ENCODE assay signal across 8 cellular contexts in the genomic region with DNA sequence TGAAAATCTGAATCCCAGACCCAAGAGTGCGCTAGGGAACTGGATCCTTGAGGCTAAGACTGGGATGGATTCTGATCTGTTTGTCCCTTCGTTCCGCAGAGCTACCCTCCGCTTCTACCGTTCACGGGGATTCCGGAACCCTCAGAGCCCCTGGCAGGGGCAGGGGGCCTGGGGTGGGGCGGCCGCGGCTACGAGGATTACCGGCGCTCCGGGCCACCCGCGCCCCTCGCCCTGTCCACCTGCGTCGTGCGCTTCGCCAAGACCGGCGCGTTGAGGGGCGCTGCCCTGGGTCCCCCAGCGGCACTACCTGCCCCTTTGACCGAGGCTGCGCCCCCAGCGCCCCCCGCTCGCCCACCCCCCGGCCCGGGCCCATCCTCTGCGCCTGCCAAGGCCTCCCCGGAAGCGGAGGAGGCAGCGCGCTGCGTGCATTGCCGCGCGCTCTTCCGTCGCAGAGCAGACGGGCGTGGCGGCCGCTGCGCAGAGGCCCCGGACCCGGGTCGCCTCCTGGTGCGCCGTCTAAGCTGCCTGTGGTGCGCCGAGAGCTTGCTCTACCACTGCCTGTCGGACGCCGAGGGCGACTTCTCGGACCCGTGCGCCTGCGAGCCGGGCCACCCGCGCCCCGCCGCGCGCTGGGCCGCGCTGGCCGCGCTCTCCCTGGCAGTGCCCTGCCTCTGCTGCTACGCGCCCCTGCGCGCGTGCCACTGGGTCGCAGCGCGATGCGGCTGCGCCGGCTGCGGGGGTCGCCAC. TPM values are rescaled to one million over a fixed set of nuclear protein-coding genes. Genes with fewer than 3 reads are reported as not detected.
A peak's percentile ranks its signal among the peaks of the same experiment; 100 is the strongest.
DNase-seq lines count a peak whose midpoint lies in the region; ATAC-seq and TF ChIP-seq lines count a peak whose summit lies in the region.

No MANE protein-coding gene starts in this region.

- CTCF ChIA-PET in GM10248 (lab: Yijun Ruan, JAX), result interaction anchor here (3.7 kb wide), 1 partner anchor 7 kb away, joined by 32 read pairs; a partner anchor contains a TSS

- no peaks in the 10 kb centered on the region for H3K9me3 ChIP-seq in lower lobe of right lung
- H3K9me3 ChIP-seq in thymus (ENCODE audit: control insufficient read depth), result no peaks in the 10 kb centered on the region

- DNase-seq in NCI-H2171 (lab: John Stamatoyannopoulos, UW), result peak; percentile 20
- no peak for DNase-seq in NCI-H2171 treated with DMSO at 0.1 percent for 48 hours (lab: John Stamatoyannopoulos, UW)
- DNase-seq in activated effector memory CD4-positive, alpha-beta T cell treated with Interleukin-2 at 50 U/mL for 16 hours, result peak; percentile 44
- DNase-seq in lower lobe of right lung, result no peak
- no peak for DNase-seq in COLO668 (lab: John Stamatoyannopoulos, UW; ENCODE audit: unreplicated experiment)
- DNase-seq in GM10248 (ENCODE audit: extremely low spot score), result no peak

- WGBS in thymus, result 7% methylated on average over 88 of the region's 88 CpGs

- peak in 1 of 2 donors; percentile 16 for ATAC-seq in lower lobe of right lung
- no peak for ATAC-seq in HG02798 (IDR thresholded peaks at IDR 0.05; ENCODE audit: poor library complexity, unreplicated experiment)

- H3K27ac ChIP-seq in lower lobe of right lung, result no peak overlapping the region
- H3K27ac ChIP-seq in thymus (ENCODE audit: low read depth), result peak overlapping the region; percentile 83

- H3K4me3 ChIP-seq in lower lobe of right lung (peak overlapping the region; percentile 25), thymus (ENCODE audit: low read length) (peak overlapping the region; percentile 55)

- no peaks in the 10 kb centered on the region for H3K36me3 ChIP-seq in lower lobe of right lung
- no peaks in the 10 kb centered on the region for H3K36me3 ChIP-seq in thymus (ENCODE audit: control insufficient read depth, insufficient read depth)

- TF ChIP-seq CTCF in lower lobe of right lung (IDR thresholded peaks at IDR 0.05) (no peak), GM10248 (IDR thresholded peaks at IDR 0.05; ENCODE audit: control extremely low read depth, extremely low read depth, low read depth, missing control alignments) (no peak)

- intact Hi-C loops in lower lobe of right lung (cut with DNase I), result no loop called here

- POLR2A ChIA-PET in GM10248 (lab: Yijun Ruan, JAX), result no interaction called here

- H3K27me3 ChIP-seq in lower lobe of right lung (ENCODE audit: low read depth) (peaks cover 59% of the 10 kb centered on the region), thymus (ENCODE audit: control insufficient read depth, insufficient read depth) (peaks cover 60% of the 10 kb centered on the region)

- H3K4me1 ChIP-seq in lower lobe of right lung (no peaks in the 10 kb centered on the region), thymus (ENCODE audit: control insufficient read depth, insufficient read depth, low read length) (no peaks in the 10 kb centered on the region)

RNA-seq across cellular contexts. Expression of a gene that starts 7.1 kb away (rescaled TPM):
- 0.62 TPM for total RNA-seq in lower lobe of right lung
- polyA plus RNA-seq in thymus, result 0.27 TPM

RNA-seq across cellular contexts. Expression of a gene that starts 7.3 kb away (rescaled TPM):
- total RNA-seq in lower lobe of right lung, result 21.1 TPM
- polyA plus RNA-seq in thymus, result 22.0 TPM

RNA-seq across cellular contexts. Expression of a gene that starts 7.7 kb away (rescaled TPM):
- 0.59 TPM for total RNA-seq in lower lobe of right lung
- 0.07 TPM for polyA plus RNA-seq in thymus

RNA-seq across cellular contexts. Expression of a gene that starts 21.2 kb away (rescaled TPM):
- total RNA-seq in lower lobe of right lung, result 113 TPM
- polyA plus RNA-seq in thymus, result 64.5 TPM

RNA-seq across cellular contexts. Expression of a gene that starts 30.5 kb away (rescaled TPM):
- total RNA-seq in lower lobe of right lung, result 13.5 TPM
- 1.7 TPM for polyA plus RNA-seq in thymus

Comparison
In these comparisons a context has a peak if more than half of its experiments do, and no peak if none do; other contexts are left out.
1. DNase-seq: peak in NCI-H2171 (single experiment) and activated effector memory CD4-positive, alpha-beta T cell treated with Interleukin-2 at 50 U/mL for 16 hours (single experiment); none in NCI-H2171 treated with DMSO at 0.1 percent for 48 hours (single experiment), lower lobe of right lung (single experiment), COLO668 (single experiment) and GM10248 (single experiment).